ENCODE assay signal across 22 cellular contexts in the genomic region with DNA sequence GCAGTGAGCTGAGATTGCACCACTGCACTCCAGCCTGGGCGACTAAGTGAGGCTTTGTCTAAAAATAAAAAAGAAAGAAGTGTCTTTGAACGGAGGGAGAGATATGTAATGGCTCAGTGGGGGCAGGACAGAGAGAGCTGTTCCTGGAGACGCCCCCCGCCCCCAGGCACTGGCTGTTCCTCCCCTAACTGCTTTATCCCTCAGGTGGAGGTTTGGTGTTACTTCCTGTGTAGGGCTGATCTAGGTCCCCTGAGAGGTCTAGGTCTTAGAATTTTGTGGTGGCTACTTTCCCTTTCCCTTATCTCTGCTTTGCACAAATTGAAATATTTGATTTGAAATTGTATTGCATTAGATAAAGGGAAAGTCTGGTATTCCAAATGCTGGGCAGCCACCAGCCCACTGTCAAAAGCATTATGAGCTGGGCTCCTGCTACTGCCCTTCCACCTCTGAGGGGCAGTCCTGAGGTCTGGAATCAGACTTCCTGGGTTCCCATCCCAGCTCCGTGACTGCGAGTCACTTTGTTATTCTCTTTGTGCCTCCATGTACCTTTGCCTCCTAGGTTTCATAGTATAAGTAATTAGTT.
DNase-seq lines count a peak whose midpoint lies in the region; ATAC-seq and TF ChIP-seq lines count a peak whose summit lies in the region.
"Had no signal": no experiment of that assay in that cellular context is flagged by ENCODE, and none has a peak within 500 bp of the region (broad histone marks: within the 10 kb centered on the region; RNA-seq: fewer than 3 reads in every experiment).

No MANE protein-coding gene starts in this region.

- H3K27ac ChIP-seq in SK-N-SH (ENCODE audit: low read depth in 2 of 2, low read length in 1 of 2) (no peak overlapping the region), SJCRH30 (no peak overlapping the region)
- H3K27ac ChIP-seq: upper lobe of left lung, WERI-Rb-1 had no signal

- no peak overlapping the region for H3K9ac ChIP-seq in SK-N-SH

- H3K4me3 Mint-ChIP-seq in naive B cell: peak overlapping the region in 1 of 8 donors; percentile 22
- H3K4me3 Mint-ChIP-seq: activated naive CD4-positive, alpha-beta T cell treated with anti-CD3 and anti-CD28 coated beads, Interleukin-2, amount 50 U/mL, for 24 hours; activated T-cell treated with anti-CD3 and anti-CD28 coated beads, Interleukin-2, amount 50 U/mL, for 24 hours; neural crest cell had no signal

- H3K9me3 ChIP-seq in SK-N-SH (no peaks in the 10 kb centered on the region), SJCRH30 (replicated peaks) (no peaks in the 10 kb centered on the region)
- H3K9me3 ChIP-seq: upper lobe of left lung had no signal

- H3F3A ChIP-seq in SK-N-SH (replicated peaks; ENCODE audit: insufficient read depth): no peaks in the 10 kb centered on the region

- peaks cover 0 to 10% of the 10 kb centered on the region in 2 experiments; a peak in 1 of 4 replicates for H3K4me1 ChIP-seq in SK-N-SH (ENCODE audit: control insufficient read depth in 1 of 2, insufficient read depth in 2 of 2, low read depth in 1 of 2, low read length in 1 of 2)
- no peaks in the 10 kb centered on the region for H3K4me1 ChIP-seq in SJCRH30
- H3K4me1 ChIP-seq: upper lobe of left lung had no signal

- H3K4me1 Mint-ChIP-seq in naive B cell: peaks cover 0 to 12% (median 9%) of the 10 kb centered on the region in 3 donors
- H3K4me1 Mint-ChIP-seq: activated naive CD4-positive, alpha-beta T cell treated with anti-CD3 and anti-CD28 coated beads, Interleukin-2, amount 50 U/mL, for 24 hours had no signal

- H3K36me3 ChIP-seq in SK-N-SH (replicated peaks in 1 of 2; ENCODE audit: control insufficient read depth in 1 of 2, insufficient read depth in 2 of 2, low read length in 1 of 2): peaks cover 0 to 4% of the 10 kb centered on the region in 2 experiments
- no peaks in the 10 kb centered on the region for H3K36me3 ChIP-seq in SJCRH30
- H3K36me3 ChIP-seq: upper lobe of left lung, WERI-Rb-1 had no signal

- H2AFZ ChIP-seq in SK-N-SH (ENCODE audit: low read depth): no peak overlapping the region

- peak; percentile 36 for TF ChIP-seq RAD21 in SK-N-SH (IDR thresholded peaks at IDR 0.05; ENCODE audit: low read length)

- WGBS in SK-N-SH (ENCODE audit: low lambda C conversion rate): 72% methylated on average over 6 of the region's 6 CpGs

- peak in 1 of 2 experiments; percentile 18; a peak in 1 of 4 replicates for TF ChIP-seq EP300 in SK-N-SH (IDR thresholded peaks at IDR 0.05; ENCODE audit: borderline replicate concordance in 1 of 2, low read depth in 1 of 2, low read length in 1 of 2)

- no peak for ATAC-seq in SK-N-SH treated with all-trans-retinoic acid at 6 μM for 48 hours
- ATAC-seq in HG03135 (IDR thresholded peaks at IDR 0.05; ENCODE audit: unreplicated experiment): peak; percentile 59
- ATAC-seq in naive B cell (ENCODE audit: low read depth in 2 of 2): peak; percentile 68
- no peak for ATAC-seq in GM18858 (IDR thresholded peaks at IDR 0.05; ENCODE audit: unreplicated experiment)

- H3K36me3 Mint-ChIP-seq in naive B cell: peaks cover 0 to 7% of the 10 kb centered on the region in 2 donors
- H3K36me3 Mint-ChIP-seq: activated naive CD4-positive, alpha-beta T cell treated with anti-CD3 and anti-CD28 coated beads, Interleukin-2, amount 50 U/mL, for 24 hours had no signal

- TF ChIP-seq CTCF in SK-N-SH (IDR thresholded peaks at IDR 0.05): no peak

- DNase-seq in SK-N-SH (peak; percentile 42), OCI-M1 (lab: John Stamatoyannopoulos, UW) (peak; percentile 70), naive B cell (no peak), SJCRH30 (no peak)
- DNase-seq in activated effector memory CD4-positive, alpha-beta T cell treated with Interleukin-2 at 50 U/mL for 16 hours: no peak
- DNase-seq: 8988T; activated CD4-positive, alpha-beta T cell treated with anti-CD3 and anti-CD28 coated beads, Interleukin-2, amount 50 U/mL, for 4 hours; activated T-cell treated with anti-CD3 and anti-CD28 coated beads, Interleukin-2, amount 50 U/mL, for 24 hours; C1 segment of cervical spinal cord; IMR-90; NCI-H1048; NCI-H2029; NCI-H446; T-helper 1 cell; upper lobe of left lung; WERI-Rb-1 had no signal

- POLR2A ChIA-PET in SK-N-SH (lab: Yijun Ruan, JAX): no interaction called here

- H3K27me3 Mint-ChIP-seq in naive B cell: no peaks in the 10 kb centered on the region
- H3K27me3 Mint-ChIP-seq: activated naive CD4-positive, alpha-beta T cell treated with anti-CD3 and anti-CD28 coated beads, Interleukin-2, amount 50 U/mL, for 24 hours; activated T-cell treated with anti-CD3 and anti-CD28 coated beads, Interleukin-2, amount 50 U/mL, for 24 hours; progenitor cell of endocrine pancreas had no signal

- H3K4me2 ChIP-seq in SK-N-SH: no peak overlapping the region

- H3K79me2 ChIP-seq in SK-N-SH (ENCODE audit: insufficient read depth): no peaks in the 10 kb centered on the region

- H3K27ac Mint-ChIP-seq in naive B cell: no peak overlapping the region
- H3K27ac Mint-ChIP-seq: activated naive CD4-positive, alpha-beta T cell treated with anti-CD3 and anti-CD28 coated beads, Interleukin-2, amount 50 U/mL, for 24 hours; activated T-cell treated with anti-CD3 and anti-CD28 coated beads, Interleukin-2, amount 50 U/mL, for 24 hours; progenitor cell of endocrine pancreas had no signal

- H4K20me1 ChIP-seq in SK-N-SH (ENCODE audit: insufficient read depth): no peaks in the 10 kb centered on the region

- CTCF ChIA-PET in SK-N-SH (lab: Yijun Ruan, JAX): interaction anchor here (1.9 to 4.1 kb wide), 2 partner anchors 21 to 23 kb away, joined by 4 to 20 read pairs; no protein-coding TSS in a partner anchor

- no peak overlapping the region for H3K4me3 ChIP-seq in SK-N-SH (ENCODE audit: low read depth in 2 of 2, low read length in 1 of 2)
- H3K4me3 ChIP-seq in SJCRH30: no peak overlapping the region
- H3K4me3 ChIP-seq: upper lobe of left lung had no signal

- no peaks in the 10 kb centered on the region for H3K9me3 Mint-ChIP-seq in naive B cell
- H3K9me3 Mint-ChIP-seq: activated naive CD4-positive, alpha-beta T cell treated with anti-CD3 and anti-CD28 coated beads, Interleukin-2, amount 50 U/mL, for 24 hours; activated T-cell treated with anti-CD3 and anti-CD28 coated beads, Interleukin-2, amount 50 U/mL, for 24 hours; neural crest cell had no signal

- no peaks in the 10 kb centered on the region for H3K9me2 ChIP-seq in SK-N-SH

- H3K27me3 ChIP-seq in SK-N-SH (ENCODE audit: insufficient read depth) (no peaks in the 10 kb centered on the region), SJCRH30 (no peaks in the 10 kb centered on the region)
- H3K27me3 ChIP-seq: upper lobe of left lung had no signal

TF ChIP-seq in SK-N-SH, 30 proteins besides CTCF, POLR2A, EP300 and RAD21 (continues in another document):
- TF ChIP-seq SMC3 (IDR thresholded peaks at IDR 0.05; ENCODE audit: low read depth, low read length) (no peak; the same call in 1 of the 2 replicates), RCOR1 (IDR thresholded peaks at IDR 0.05; ENCODE audit: low read length) (peak; percentile 67; the same call in 1 of the 2 replicates), GATA2 (CRISPR knock-in tag; IDR thresholded peaks at IDR 0.05) (peak; percentile 69; the same call in 1 of the 2 replicates), MEF2A (IDR thresholded peaks at IDR 0.05; ENCODE audit: borderline replicate concordance, low read depth) (no peak)

TF ChIP-seq in SK-N-SH treated with all-trans-retinoic acid at 6 μM for 48 hours, 23 proteins besides CTCF, POLR2A, EP300 and RAD21:
- TF ChIP-seq, protein P1, sequence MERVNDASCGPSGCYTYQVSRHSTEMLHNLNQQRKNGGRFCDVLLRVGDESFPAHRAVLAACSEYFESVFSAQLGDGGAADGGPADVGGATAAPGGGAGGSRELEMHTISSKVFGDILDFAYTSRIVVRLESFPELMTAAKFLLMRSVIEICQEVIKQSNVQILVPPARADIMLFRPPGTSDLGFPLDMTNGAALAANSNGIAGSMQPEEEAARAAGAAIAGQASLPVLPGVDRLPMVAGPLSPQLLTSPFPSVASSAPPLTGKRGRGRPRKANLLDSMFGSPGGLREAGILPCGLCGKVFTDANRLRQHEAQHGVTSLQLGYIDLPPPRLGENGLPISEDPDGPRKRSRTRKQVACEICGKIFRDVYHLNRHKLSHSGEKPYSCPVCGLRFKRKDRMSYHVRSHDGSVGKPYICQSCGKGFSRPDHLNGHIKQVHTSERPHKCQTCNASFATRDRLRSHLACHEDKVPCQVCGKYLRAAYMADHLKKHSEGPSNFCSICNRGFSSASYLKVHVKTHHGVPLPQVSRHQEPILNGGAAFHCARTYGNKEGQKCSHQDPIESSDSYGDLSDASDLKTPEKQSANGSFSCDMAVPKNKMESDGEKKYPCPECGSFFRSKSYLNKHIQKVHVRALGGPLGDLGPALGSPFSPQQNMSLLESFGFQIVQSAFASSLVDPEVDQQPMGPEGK (CRISPR knock-in tag; IDR thresholded peaks at IDR 0.05; ENCODE audit: borderline replicate concordance): no peak
- no peak for TF ChIP-seq TOX (CRISPR knock-in tag; IDR thresholded peaks at IDR 0.05; ENCODE audit: borderline replicate concordance)
- TF ChIP-seq PPARA (CRISPR knock-in tag; IDR thresholded peaks at IDR 0.05; ENCODE audit: borderline replicate concordance): no peak
- no peak for TF ChIP-seq ZNF8 (CRISPR knock-in tag; IDR thresholded peaks at IDR 0.05)
- no peak for TF ChIP-seq OSR1 (CRISPR knock-in tag; IDR thresholded peaks at IDR 0.05)
- no peak for TF ChIP-seq GLIS3 (CRISPR knock-in tag; IDR thresholded peaks at IDR 0.05)
- TF ChIP-seq, protein P2, sequence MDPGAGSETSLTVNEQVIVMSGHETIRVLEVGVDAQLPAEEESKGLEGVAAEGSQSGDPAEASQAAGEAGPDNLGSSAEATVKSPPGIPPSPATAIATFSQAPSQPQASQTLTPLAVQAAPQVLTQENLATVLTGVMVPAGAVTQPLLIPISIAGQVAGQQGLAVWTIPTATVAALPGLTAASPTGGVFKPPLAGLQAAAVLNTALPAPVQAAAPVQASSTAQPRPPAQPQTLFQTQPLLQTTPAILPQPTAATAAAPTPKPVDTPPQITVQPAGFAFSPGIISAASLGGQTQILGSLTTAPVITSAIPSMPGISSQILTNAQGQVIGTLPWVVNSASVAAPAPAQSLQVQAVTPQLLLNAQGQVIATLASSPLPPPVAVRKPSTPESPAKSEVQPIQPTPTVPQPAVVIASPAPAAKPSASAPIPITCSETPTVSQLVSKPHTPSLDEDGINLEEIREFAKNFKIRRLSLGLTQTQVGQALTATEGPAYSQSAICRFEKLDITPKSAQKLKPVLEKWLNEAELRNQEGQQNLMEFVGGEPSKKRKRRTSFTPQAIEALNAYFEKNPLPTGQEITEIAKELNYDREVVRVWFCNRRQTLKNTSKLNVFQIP (CRISPR knock-in tag; IDR thresholded peaks at IDR 0.05; ENCODE audit: borderline replicate concordance, low read depth): no peak
- TF ChIP-seq ARNTL (CRISPR knock-in tag; IDR thresholded peaks at IDR 0.05; ENCODE audit: borderline replicate concordance, low read depth): no peak

Comparison
In these comparisons a context has a peak if more than half of its experiments do, and no peak if none do; other contexts are left out.
1. DNase-seq: peak in SK-N-SH (single experiment) and OCI-M1 (single experiment); none in naive B cell (single experiment), activated effector memory CD4-positive, alpha-beta T cell treated with Interleukin-2 at 50 U/mL for 16 hours (single experiment) and SJCRH30 (0 of 2).
2. ATAC-seq: peak in HG03135 (single experiment) and naive B cell (2 of 2); none in SK-N-SH treated with all-trans-retinoic acid at 6 μM for 48 hours (single experiment) and GM18858 (single experiment).